In genomic region chr3:140223631-140224030, GRCh38 we compare ENCODE assay signal across 19 cellular contexts.
DNase-seq lines count a peak whose midpoint lies in the region; ATAC-seq and TF ChIP-seq lines count a peak whose summit lies in the region.
"Had no signal": no experiment of that assay in that cellular context is flagged by ENCODE, and none has a peak within 500 bp of the region (broad histone marks: within the 10 kb centered on the region; RNA-seq: fewer than 3 reads in every experiment).

No MANE protein-coding gene starts in this region.

- no peak for TF ChIP-seq EP300 in ovary (IDR thresholded peaks at IDR 0.05)

- H3K4me1 ChIP-seq in right cardiac atrium (ENCODE audit: control insufficient read depth, insufficient read depth, low read length) (no peaks in the 10 kb centered on the region), left ventricle myocardium inferior (peaks cover 7% of the 10 kb centered on the region), adipocyte (ENCODE audit: control insufficient read depth, insufficient read depth, low read length) (no peaks in the 10 kb centered on the region), ovary (ENCODE audit: insufficient read depth) (no peaks in the 10 kb centered on the region), psoas muscle (no peaks in the 10 kb centered on the region)
- H3K4me1 ChIP-seq: esophagus squamous epithelium, right atrium auricular region, SJCRH30 had no signal

- H3K27ac ChIP-seq in right cardiac atrium (ENCODE audit: low read length) = no peak overlapping the region
- H3K27ac ChIP-seq in left ventricle myocardium inferior (replicated peaks) = no peak overlapping the region
- H3K27ac ChIP-seq in ovary = no peak overlapping the region
- no peak overlapping the region for H3K27ac ChIP-seq in psoas muscle
- H3K27ac ChIP-seq: esophagus squamous epithelium, right atrium auricular region, SJCRH30 had no signal

- H3K9me3 ChIP-seq in right cardiac atrium (ENCODE audit: control insufficient read depth, low read length) (no peaks in the 10 kb centered on the region), left ventricle myocardium inferior (replicated peaks) (peaks cover 12% of the 10 kb centered on the region), adipocyte (ENCODE audit: control insufficient read depth, low read length) (no peaks in the 10 kb centered on the region), ovary (peaks cover 0 to 12% of the 10 kb centered on the region in 2 donors), psoas muscle (no peaks in the 10 kb centered on the region)
- H3K9me3 ChIP-seq: esophagus squamous epithelium, right atrium auricular region, SJCRH30 had no signal

- no peaks in the 10 kb centered on the region for H3K36me3 ChIP-seq in left ventricle myocardium inferior
- no peaks in the 10 kb centered on the region for H3K36me3 ChIP-seq in adipocyte (ENCODE audit: control insufficient read depth, insufficient read depth, low read length, severe bottlenecking)
- H3K36me3 ChIP-seq in ovary = no peaks in the 10 kb centered on the region
- no peaks in the 10 kb centered on the region for H3K36me3 ChIP-seq in psoas muscle (ENCODE audit: insufficient read depth in 1 of 2, low read depth in 1 of 2)
- H3K36me3 ChIP-seq: esophagus squamous epithelium, right atrium auricular region, SJCRH30 had no signal

- no peak for TF ChIP-seq CTCF in left ventricle myocardium inferior (IDR thresholded peaks at IDR 0.05; ENCODE audit: borderline replicate concordance)
- TF ChIP-seq CTCF in ovary (IDR thresholded peaks at IDR 0.05) = no peak
- TF ChIP-seq CTCF in psoas muscle (IDR thresholded peaks at IDR 0.05) = no peak

- H3K9ac ChIP-seq in adipocyte (ENCODE audit: low read length) = no peak overlapping the region

- ATAC-seq in right cardiac atrium (peak; percentile 24 to 93), HG03432 (IDR thresholded peaks at IDR 0.05; ENCODE audit: unreplicated experiment) (no peak), psoas muscle (no peak)
- ATAC-seq: activated CD4-positive, alpha-beta T cell treated with anti-CD3 and anti-CD28 coated beads for 36 hours; activated CD8-positive, alpha-beta memory T cell treated with anti-CD3 and anti-CD28 coated beads, Interleukin-2, amount 10 ng/mL, durations not matched to agents 7 days and 5 days had no signal

- DNase-seq in right cardiac atrium (no peak), left ventricle myocardium inferior (no peak), adipocyte (ENCODE audit: low read depth) (peak; percentile 27), glomerular visceral epithelial cell (ENCODE audit: extremely low spot score) (peak; percentile 61), ovary (no peak), psoas muscle (no peak), NCI-H1694 treated with DMSO at 0.1 percent for 48 hours (lab: John Stamatoyannopoulos, UW) (no peak)
- DNase-seq: activated CD4-positive, alpha-beta T cell treated with anti-CD3 and anti-CD28 coated beads for 36 hours; activated CD8-positive, alpha-beta memory T cell treated with anti-CD3 and anti-CD28 coated beads, Interleukin-2, amount 10 ng/mL, durations not matched to agents 7 days and 5 days; activated effector memory CD4-positive, alpha-beta T cell treated with anti-CD3 and anti-CD28 coated beads, Interleukin-2, amount 50 U/mL, for 16 hours; CD4-positive, alpha-beta T cell; EL; esophagus squamous epithelium; kidney; NCI-H2029 treated with DMSO at 0.1 percent for 48 hours; NCI-H446 treated with DMSO at 0.1 percent for 48 hours; SJCRH30 had no signal

- TF ChIP-seq POLR2A in ovary (IDR thresholded peaks at IDR 0.05) = no peak

- H3K4me3 ChIP-seq in right cardiac atrium (ENCODE audit: low read length) = no peak overlapping the region
- no peak overlapping the region for H3K4me3 ChIP-seq in left ventricle myocardium inferior
- H3K4me3 ChIP-seq in adipocyte (ENCODE audit: low read length) = no peak overlapping the region
- no peak overlapping the region for H3K4me3 ChIP-seq in ovary
- H3K4me3 ChIP-seq in psoas muscle = no peak overlapping the region
- H3K4me3 ChIP-seq: esophagus squamous epithelium, right atrium auricular region, SJCRH30 had no signal

- intact Hi-C loops in right cardiac atrium (cut with DNase I) = no loop called here
- intact Hi-C loops in left ventricle myocardium inferior (cut with micrococcal nuclease) = no loop called here
- intact Hi-C loops in ovary (cut with DNase I) = no loop called here
- intact Hi-C loops in psoas muscle (cut with DNase I) = no loop called here

- no peaks in the 10 kb centered on the region for H3K27me3 ChIP-seq in right cardiac atrium (ENCODE audit: control insufficient read depth, insufficient read depth)
- H3K27me3 ChIP-seq in left ventricle myocardium inferior (ENCODE audit: low read depth) = no peaks in the 10 kb centered on the region
- no peaks in the 10 kb centered on the region for H3K27me3 ChIP-seq in adipocyte (replicated peaks; ENCODE audit: control insufficient read depth, insufficient read depth, low read length)
- H3K27me3 ChIP-seq in ovary = no peaks in the 10 kb centered on the region
- no peaks in the 10 kb centered on the region for H3K27me3 ChIP-seq in psoas muscle (ENCODE audit: insufficient read depth in 3 of 3, low read length in 2 of 3)
- H3K27me3 ChIP-seq: esophagus squamous epithelium, right atrium auricular region, SJCRH30 had no signal

- whole genome bisulfite sequencing in right cardiac atrium = 70% methylated on average over 2 of the region's 2 CpGs
- 68 to 75% (median 70%) methylated on average over 2 of the region's 2 CpGs for WGBS in ovary, 3 donors
- WGBS in psoas muscle, 3 donors = 65 to 70% (median 69%) methylated on average over 2 of the region's 2 CpGs

Comparison
In these comparisons a context has a peak if more than half of its experiments do, and no peak if none do; other contexts are left out.
1. ATAC-seq: peak in right cardiac atrium (2 of 2); none in HG03432 (single experiment) and psoas muscle (0 of 4).
2. DNase-seq: peak in adipocyte (single experiment) and glomerular visceral epithelial cell (single experiment); none in right cardiac atrium (0 of 3), left ventricle myocardium inferior (single experiment), ovary (0 of 5), psoas muscle (0 of 2) and NCI-H1694 treated with DMSO at 0.1 percent for 48 hours (single experiment).